Comparison of ENCODE assay signal across 33 cellular contexts in the genomic region with DNA sequence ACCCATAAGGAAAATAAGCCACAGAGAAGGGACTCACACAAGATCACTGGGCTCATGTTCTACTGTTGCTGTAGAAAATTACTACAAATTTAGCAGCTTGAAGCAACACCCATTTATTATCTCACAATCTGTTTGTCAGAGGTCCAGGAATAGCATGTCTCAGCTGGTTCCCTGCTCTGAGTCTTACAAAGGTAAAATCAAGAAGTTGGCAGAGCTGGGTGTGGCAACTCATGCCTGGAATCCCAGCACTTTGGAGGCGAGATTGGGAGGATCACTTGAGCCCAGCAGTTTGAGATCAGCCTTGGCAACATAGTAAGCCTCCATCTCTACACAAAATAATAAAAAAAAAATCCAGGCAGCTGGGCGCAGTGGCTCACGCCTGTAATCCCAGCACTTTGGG. TPM values are rescaled to one million over a fixed set of nuclear protein-coding genes. Genes with fewer than 3 reads are reported as not detected.
"Had no signal": no experiment of that assay in that cellular context is flagged by ENCODE, and none has a peak within 500 bp of the region (broad histone marks: within the 10 kb centered on the region; RNA-seq: fewer than 3 reads in every experiment).

No MANE protein-coding gene starts in this region.

- DNase-seq: activated CD4-positive, alpha-beta memory T cell treated with anti-CD3 and anti-CD28 coated beads, Interleukin-2, amount 10 ng/mL, durations not matched to agents 7 days and 5 days; activated CD4-positive, alpha-beta T cell treated with anti-CD3 and anti-CD28 coated beads for 1 hour; activated CD4-positive, alpha-beta T cell treated with anti-CD3 and anti-CD28 coated beads, Interleukin-2, amount 10 ng/mL, durations not matched to agents 7 days and 5 days; activated gamma-delta T cell treated with Interleukin-2 at 50 U/mL for 16 hours; activated naive CD4-positive, alpha-beta T cell treated with anti-CD3 and anti-CD28 coated beads, Interleukin-2, amount 50 U/mL, for 16 hours; activated T-cell treated with anti-CD3 and anti-CD28 coated beads, Interleukin-2, amount 50 U/mL, for 24 hours; amniotic stem cell; dermis blood vessel endothelial cell; effector CD4-positive, alpha-beta T cell; islet precursor cell; left cardiac atrium; left ventricle myocardium superior; naive B cell; nephron progenitor cell; retina; sigmoid colon; small intestine; stimulated activated CD4-positive, alpha-beta T cell treated with anti-CD3 and anti-CD28 coated beads, Interleukin-1b, Interleukin-23, amount 100 ng/mL, for 48 hours; stimulated activated CD4-positive, alpha-beta T cell treated with anti-CD3 and anti-CD28 coated beads, Interleukin-4, amount 100 ng/mL, for 4 hours; stimulated activated CD8-positive, alpha-beta memory T cell treated with anti-CD3 and anti-CD28 coated beads, Interleukin-4, amount 100 ng/mL, for 48 hours; stomach; T-helper 2 cell; thyroid gland had no signal

- H3K27ac ChIP-seq: gastroesophageal sphincter, hepatocyte, neutrophil, sigmoid colon, stomach, thyroid gland, upper lobe of left lung had no signal

- H3K4me1 ChIP-seq: gastroesophageal sphincter, sigmoid colon, stomach, thyroid gland, upper lobe of left lung had no signal

- H3K27me3 ChIP-seq: gastroesophageal sphincter, hepatocyte, sigmoid colon, thyroid gland, upper lobe of left lung had no signal

- H3K36me3 ChIP-seq: gastroesophageal sphincter, neutrophil, sigmoid colon, stomach, thyroid gland, upper lobe of left lung had no signal

- H3K9me3 ChIP-seq: gastroesophageal sphincter, neutrophil, sigmoid colon, stomach, thyroid gland, upper lobe of left lung had no signal

- FAIRE-seq: astrocyte, colon, small intestine had no signal

- ATAC-seq: gastroesophageal sphincter; left ventricle myocardium superior; stimulated activated memory B cell treated with anti-CD40 and anti-IgM and Interleukin-4, amounts not matched to agents 10 μg/mL and 1 μg/mL and 100 μg/mL, for 72 hours had no signal

- H3K4me3 ChIP-seq: gastroesophageal sphincter, hepatocyte, sigmoid colon, stomach, thyroid gland, upper lobe of left lung had no signal

RNA-seq across cellular contexts. Expression of a gene that starts 28.5 kb away (rescaled TPM):
- total RNA-seq: astrocyte, epithelial cell of proximal tubule, hepatocyte, osteocyte, progenitor cell of endocrine pancreas had no signal
- polyA plus RNA-seq: hepatocyte had no signal
